9 cellular contexts compared by ENCODE assay signal in genomic region chr22:29481265-29482000, GRCh38. TPM values are rescaled to one million over a fixed set of nuclear protein-coding genes. Genes with fewer than 3 reads are reported as not detected.
DNase-seq lines count a peak whose midpoint lies in the region; ATAC-seq lines count a peak whose summit lies in the region.
"Had no signal": no experiment of that assay in that cellular context is flagged by ENCODE, and none has a peak within 500 bp of the region (broad histone marks: within the 10 kb centered on the region; RNA-seq: fewer than 3 reads in every experiment).

No MANE protein-coding gene starts in this region.

- peak overlapping the region; percentile 68 for H3K4me3 Mint-ChIP-seq in activated CD8-positive, alpha-beta memory T cell treated with anti-CD3 and anti-CD28 coated beads, Interleukin-2, amount 10 ng/mL, durations not matched to agents 7 days and 5 days
- H3K4me3 Mint-ChIP-seq in activated naive CD8-positive, alpha-beta T cell treated with anti-CD3 and anti-CD28 coated beads, Interleukin-2, amount 10 ng/mL, durations not matched to agents 7 days and 5 days = peak overlapping the region; percentile 73
- H3K4me3 Mint-ChIP-seq in stimulated activated naive B cell treated with anti-CD40 and anti-IgM and Interleukin-4, amounts not matched to agents 10 μg/mL and 1 μg/mL and 100 μg/mL, for 72 hours = peak overlapping the region; percentile 70 to 76

- peaks cover 40% of the 10 kb centered on the region for H3K27me3 Mint-ChIP-seq in activated CD8-positive, alpha-beta memory T cell treated with anti-CD3 and anti-CD28 coated beads, Interleukin-2, amount 10 ng/mL, durations not matched to agents 7 days and 5 days
- peaks cover 46% of the 10 kb centered on the region for H3K27me3 Mint-ChIP-seq in activated naive CD8-positive, alpha-beta T cell treated with anti-CD3 and anti-CD28 coated beads, Interleukin-2, amount 10 ng/mL, durations not matched to agents 7 days and 5 days
- H3K27me3 Mint-ChIP-seq in stimulated activated naive B cell treated with anti-CD40 and anti-IgM and Interleukin-4, amounts not matched to agents 10 μg/mL and 1 μg/mL and 100 μg/mL, for 72 hours = peaks cover 65 to 73% of the 10 kb centered on the region in 2 donors

- CTCF ChIA-PET in activated CD8-positive, alpha-beta memory T cell treated with anti-CD3 and anti-CD28 coated beads, Interleukin-2, amount 10 ng/mL, durations not matched to agents 7 days and 5 days (lab: Charles Lee) = interaction anchor here (1.5 to 2.0 kb wide), 2 partner anchors 10 to 43 kb away, joined by 4 to 11 read pairs; no protein-coding TSS in a partner anchor

- H3K36me3 Mint-ChIP-seq in activated CD8-positive, alpha-beta memory T cell treated with anti-CD3 and anti-CD28 coated beads, Interleukin-2, amount 10 ng/mL, durations not matched to agents 7 days and 5 days = peaks cover 3% of the 10 kb centered on the region
- peaks cover 1% of the 10 kb centered on the region for H3K36me3 Mint-ChIP-seq in activated naive CD8-positive, alpha-beta T cell treated with anti-CD3 and anti-CD28 coated beads, Interleukin-2, amount 10 ng/mL, durations not matched to agents 7 days and 5 days
- H3K36me3 Mint-ChIP-seq in stimulated activated naive B cell treated with anti-CD40 and anti-IgM and Interleukin-4, amounts not matched to agents 10 μg/mL and 1 μg/mL and 100 μg/mL, for 72 hours = peaks cover 3 to 6% of the 10 kb centered on the region in 2 donors

- no peak for DNase-seq in activated CD8-positive, alpha-beta memory T cell treated with anti-CD3 and anti-CD28 coated beads, Interleukin-2, amount 10 ng/mL, durations not matched to agents 7 days and 5 days
- no peak for DNase-seq in activated CD8-positive, alpha-beta memory T cell treated with anti-CD3 and anti-CD28 coated beads, Interleukin-2, amount 50 U/mL, for 48 hours
- no peak for DNase-seq in activated naive CD8-positive, alpha-beta T cell treated with anti-CD3 and anti-CD28 coated beads, Interleukin-2, amount 10 ng/mL, durations not matched to agents 7 days and 5 days
- no peak for DNase-seq in stimulated activated naive B cell treated with anti-CD40 and anti-IgM and Interleukin-4, amounts not matched to agents 10 μg/mL and 1 μg/mL and 100 μg/mL, for 72 hours
- DNase-seq in NCI-H1417 treated with DMSO at 0.1 percent for 48 hours (lab: John Stamatoyannopoulos, UW) (no peak), A172 (ENCODE audit: low spot score) (no peak), ACHN (no peak)

- H3K9me3 Mint-ChIP-seq in activated CD8-positive, alpha-beta memory T cell treated with anti-CD3 and anti-CD28 coated beads, Interleukin-2, amount 10 ng/mL, durations not matched to agents 7 days and 5 days (ENCODE audit: low read depth) = no peaks in the 10 kb centered on the region
- no peaks in the 10 kb centered on the region for H3K9me3 Mint-ChIP-seq in activated naive CD8-positive, alpha-beta T cell treated with anti-CD3 and anti-CD28 coated beads, Interleukin-2, amount 10 ng/mL, durations not matched to agents 7 days and 5 days
- no peaks in the 10 kb centered on the region for H3K9me3 Mint-ChIP-seq in stimulated activated naive B cell treated with anti-CD40 and anti-IgM and Interleukin-4, amounts not matched to agents 10 μg/mL and 1 μg/mL and 100 μg/mL, for 72 hours

- no peak for ATAC-seq in activated CD8-positive, alpha-beta memory T cell treated with anti-CD3 and anti-CD28 coated beads, Interleukin-2, amount 10 ng/mL, durations not matched to agents 7 days and 5 days
- ATAC-seq in activated naive CD8-positive, alpha-beta T cell treated with anti-CD3 and anti-CD28 coated beads, Interleukin-2, amount 10 ng/mL, durations not matched to agents 7 days and 5 days (ENCODE audit: low read depth) = no peak
- ATAC-seq in stimulated activated naive B cell treated with anti-CD40 and anti-IgM and Interleukin-4, amounts not matched to agents 10 μg/mL and 1 μg/mL and 100 μg/mL, for 72 hours (replicated peaks) = no peak

- peak overlapping the region; percentile 52 for H3K4me3 ChIP-seq in iPS-18c (ENCODE audit: insufficient read depth, low read depth, low read length)

- in situ Hi-C loops in ACHN (cut with HindIII; ENCODE audit: low pct_ligation_motif_present, low pct_unique_long_range_greater_than_20kb, low sequenced_read_pairs) = no loop called here

- peaks cover 13% of the 10 kb centered on the region for H3K4me1 Mint-ChIP-seq in activated CD8-positive, alpha-beta memory T cell treated with anti-CD3 and anti-CD28 coated beads, Interleukin-2, amount 10 ng/mL, durations not matched to agents 7 days and 5 days
- H3K4me1 Mint-ChIP-seq in activated naive CD8-positive, alpha-beta T cell treated with anti-CD3 and anti-CD28 coated beads, Interleukin-2, amount 10 ng/mL, durations not matched to agents 7 days and 5 days = peaks cover 13% of the 10 kb centered on the region
- peaks cover 33 to 47% of the 10 kb centered on the region in 2 donors for H3K4me1 Mint-ChIP-seq in stimulated activated naive B cell treated with anti-CD40 and anti-IgM and Interleukin-4, amounts not matched to agents 10 μg/mL and 1 μg/mL and 100 μg/mL, for 72 hours

- peak overlapping the region; percentile 57 for H3K27ac Mint-ChIP-seq in activated CD8-positive, alpha-beta memory T cell treated with anti-CD3 and anti-CD28 coated beads, Interleukin-2, amount 10 ng/mL, durations not matched to agents 7 days and 5 days
- H3K27ac Mint-ChIP-seq in activated naive CD8-positive, alpha-beta T cell treated with anti-CD3 and anti-CD28 coated beads, Interleukin-2, amount 10 ng/mL, durations not matched to agents 7 days and 5 days = peak overlapping the region; percentile 58
- peak overlapping the region; percentile 4 for H3K27ac Mint-ChIP-seq in stimulated activated naive B cell treated with anti-CD40 and anti-IgM and Interleukin-4, amounts not matched to agents 10 μg/mL and 1 μg/mL and 100 μg/mL, for 72 hours
- H3K27ac Mint-ChIP-seq: activated naive CD4-positive, alpha-beta T cell treated with anti-CD3 and anti-CD28 coated beads, Interleukin-2, amount 50 U/mL, for 72 hours had no signal

- POLR2A ChIA-PET in activated naive CD8-positive, alpha-beta T cell treated with anti-CD3 and anti-CD28 coated beads, Interleukin-2, amount 10 ng/mL, durations not matched to agents 7 days and 5 days (lab: Charles Lee) = interaction anchor here (1.1 kb wide), 1 partner anchor 72 kb away, joined by 3 read pairs; the partner anchor contains the start of gene THOC5

- H3K9me3 ChIP-seq in iPS-18c (ENCODE audit: control insufficient read depth, insufficient read depth, low read length) = peaks cover 6% of the 10 kb centered on the region

RNA-seq across cellular contexts. Expression of gene NEFH, which starts 1.4 kb away (rescaled TPM):
- 1 to 10 TPM; 6.0 to 9.0 TPM for total RNA-seq in activated CD8-positive, alpha-beta memory T cell treated with anti-CD3 and anti-CD28 coated beads, Interleukin-2, amount 10 ng/mL, durations not matched to agents 7 days and 5 days
- 1 to 10 TPM; 1.8 TPM for total RNA-seq in activated naive CD8-positive, alpha-beta T cell treated with anti-CD3 and anti-CD28 coated beads, Interleukin-2, amount 10 ng/mL, durations not matched to agents 7 days and 5 days
- not detected in 2 replicates for total RNA-seq in A172 (2014; rRNA removed; shearing (Covaris generic))

RNA-seq across cellular contexts. Expression of gene RFPL1, which starts 43.0 kb away (rescaled TPM):
- not detected for total RNA-seq in activated CD8-positive, alpha-beta memory T cell treated with anti-CD3 and anti-CD28 coated beads, Interleukin-2, amount 10 ng/mL, durations not matched to agents 7 days and 5 days
- not detected for total RNA-seq in activated naive CD8-positive, alpha-beta T cell treated with anti-CD3 and anti-CD28 coated beads, Interleukin-2, amount 10 ng/mL, durations not matched to agents 7 days and 5 days
- total RNA-seq in A172 (2014; rRNA removed; shearing (Covaris generic)) = not detected in 2 replicates
- total RNA-seq: activated naive CD4-positive, alpha-beta T cell treated with anti-CD3 and anti-CD28 coated beads, Interleukin-2, amount 50 U/mL, for 72 hours had no signal

Comparison
In these comparisons a context has a peak if more than half of its experiments do, and no peak if none do; other contexts are left out.
1. H3K27ac Mint-ChIP-seq: peak in every context shown above with its lines; median percentile 58 in activated naive CD8-positive, alpha-beta T cell treated with anti-CD3 and anti-CD28 coated beads, Interleukin-2, amount 10 ng/mL, durations not matched to agents 7 days and 5 days; 57 in activated CD8-positive, alpha-beta memory T cell treated with anti-CD3 and anti-CD28 coated beads, Interleukin-2, amount 10 ng/mL, durations not matched to agents 7 days and 5 days; 4 in stimulated activated naive B cell treated with anti-CD40 and anti-IgM and Interleukin-4, amounts not matched to agents 10 μg/mL and 1 μg/mL and 100 μg/mL, for 72 hours.